23 cellular contexts compared by ENCODE assay signal in genomic region chr3:9866639-9867038, GRCh38. TPM values are rescaled to one million over a fixed set of nuclear protein-coding genes. Genes with fewer than 3 reads are reported as not detected.
DNase-seq lines count a peak whose midpoint lies in the region; ATAC-seq and TF ChIP-seq lines count a peak whose summit lies in the region.
"Had no signal": no experiment of that assay in that cellular context is flagged by ENCODE, and none has a peak within 500 bp of the region (broad histone marks: within the 10 kb centered on the region; RNA-seq: fewer than 3 reads in every experiment).

No MANE protein-coding gene starts in this region.

- H3K4me1 ChIP-seq in upper lobe of right lung = peaks cover 27% of the 10 kb centered on the region
- H3K4me1 ChIP-seq in A673 (ENCODE audit: insufficient read depth, low read length, poor library complexity, severe bottlenecking) = peaks cover 9% of the 10 kb centered on the region
- H3K4me1 ChIP-seq: parathyroid adenoma had no signal

- POLR2A ChIA-PET in A673 (lab: Charles Lee; ENCODE audit: low non-redundant PET) = no interaction called here

- TF ChIP-seq CTCF in fibroblast of mammary gland (conservative IDR thresholded peaks at IDR 0.05; ENCODE audit: control insufficient read depth, insufficient read depth, low read depth, low read length) (no peak), upper lobe of right lung (IDR thresholded peaks at IDR 0.05) (no peak), A673 (conservative IDR thresholded peaks at IDR 0.05; ENCODE audit: low read depth, low read length) (no peak)

- ATAC-seq in upper lobe of right lung (peak; percentile 70), GM21390 (IDR thresholded peaks at IDR 0.05; ENCODE audit: unreplicated experiment) (no peak)
- ATAC-seq: CD8-positive, alpha-beta T cell had no signal

- H3K9me3 ChIP-seq in upper lobe of right lung (no peaks in the 10 kb centered on the region), A673 (ENCODE audit: low read depth, low read length, poor library complexity, severe bottlenecking) (no peaks in the 10 kb centered on the region)
- H3K9me3 ChIP-seq: heart right ventricle had no signal

- H3K27ac ChIP-seq in upper lobe of right lung (no peak overlapping the region), A673 (ENCODE audit: low read depth, low read length, poor library complexity, severe bottlenecking) (no peak overlapping the region)
- H3K27ac ChIP-seq: brain microvascular endothelial cell, heart right ventricle, HL-60, parathyroid adenoma, skin epidermis had no signal

- DNase-seq in amniotic epithelial cell (ENCODE audit: low read depth) (peak; percentile 84), fibroblast of mammary gland (ENCODE audit: low read depth) (peak; percentile 77), posterior vena cava (ENCODE audit: low spot score) (peak; percentile 76), upper lobe of right lung (peak; percentile 77), A673 (ENCODE audit: low spot score) (no peak), cerebellar cortex (ENCODE audit: low spot score) (no peak), NCI-H2107 (lab: John Stamatoyannopoulos, UW) (no peak)
- DNase-seq: activated B cell treated with CpG ODN at 0.5 μM for 24 hours; activated CD4-positive, alpha-beta memory T cell treated with anti-CD3 and anti-CD28 coated beads, Interleukin-2, amount 10 ng/mL, durations not matched to agents 7 days and 5 days; brain microvascular endothelial cell; CD8-positive, alpha-beta T cell; heart right ventricle; MM.1S; naive B cell; NCI-H187 treated with DMSO at 0.1 percent for 48 hours; NK-92 treated with Interleukin-12 subunit alpha and Interleukin-12 subunit beta, amount 100 ng/mL, for 24 hours had no signal

- BruUV-seq in A673 (replicated peaks; lab: Mats Ljungman, UMichigan) = no TSS peak

- H3K36me3 ChIP-seq in upper lobe of right lung (no peaks in the 10 kb centered on the region), A673 (ENCODE audit: insufficient read depth, low read length, poor library complexity, severe bottlenecking) (no peaks in the 10 kb centered on the region)
- H3K36me3 ChIP-seq: brain microvascular endothelial cell, heart right ventricle had no signal

- H3K4me3 ChIP-seq in fibroblast of mammary gland (ENCODE audit: control insufficient read depth, low read depth, low read length) (no peak overlapping the region), upper lobe of right lung (no peak overlapping the region), A673 (ENCODE audit: low read depth, low read length, poor library complexity, severe bottlenecking) (no peak overlapping the region)
- H3K4me3 ChIP-seq: heart right ventricle, skin epidermis had no signal

- H3K27me3 ChIP-seq in upper lobe of right lung = no peaks in the 10 kb centered on the region
- no peaks in the 10 kb centered on the region for H3K27me3 ChIP-seq in A673 (replicated peaks; ENCODE audit: insufficient read depth, low read depth, low read length, poor library complexity)
- H3K27me3 ChIP-seq: brain microvascular endothelial cell, heart right ventricle had no signal

- intact Hi-C loops in posterior vena cava (cut with DNase I) (no loop called here), upper lobe of right lung (cut with DNase I) (no loop called here), A673 (cut with micrococcal nuclease; ENCODE audit: unreplicated experiment) (no loop called here)

- CTCF ChIA-PET in A673 (lab: Charles Lee) = no interaction called here

RNA-seq across cellular contexts. Expression of gene CIDEC, which starts 13.4 kb away (rescaled TPM):
- total RNA-seq in posterior vena cava (1 to 10 TPM; 1.2 to 2.9 TPM), upper lobe of right lung (not detected), A673 (2021) (not detected in 2 replicates)
- total RNA-seq: activated B cell treated with CpG ODN at 0.5 μM for 24 hours; activated CD4-positive, alpha-beta memory T cell treated with anti-CD3 and anti-CD28 coated beads, Interleukin-2, amount 10 ng/mL, durations not matched to agents 7 days and 5 days; CD8-positive, alpha-beta T cell; dermis microvascular lymphatic vessel endothelial cell; epithelial cell of proximal tubule; T-helper 2 cell treated with Interferon-gamma antibody and Interleukin-4, amounts not matched to agents 100 ng/mL and 5 ng/mL, for 36 hours had no signal

RNA-seq across cellular contexts. Expression of gene RPUSD3, which starts 22.8 kb away (rescaled TPM):
- total RNA-seq in posterior vena cava = 10 to 100 TPM; 18.2 to 20.0 TPM
- total RNA-seq in upper lobe of right lung = 27.7 TPM
- total RNA-seq in A673 (2021) = 46.9 and 67.2 TPM in 2 replicates

RNA-seq across cellular contexts. Expression of gene JAGN1, which starts 23.8 kb away (rescaled TPM):
- 10 to 100 TPM; 19.6 to 20.0 TPM for total RNA-seq in posterior vena cava
- total RNA-seq in upper lobe of right lung = 28.7 TPM
- 38.1 and 38.8 TPM in 2 replicates for total RNA-seq in A673 (2021)

RNA-seq across cellular contexts. Expression of gene IL17RE, which starts 36.0 kb away (rescaled TPM):
- total RNA-seq in posterior vena cava (1 to 10 TPM; 9.6 to 10.0 TPM), upper lobe of right lung (22.6 TPM), A673 (2021) (2.3 and 2.6 TPM in 2 replicates)

RNA-seq across cellular contexts. Expression of gene IL17RC, which starts 50.3 kb away (rescaled TPM):
- total RNA-seq in posterior vena cava (10 to 100 TPM; 31.9 to 41.1 TPM), upper lobe of right lung (26.9 TPM), A673 (2021) (9.3 and 15.2 TPM in 2 replicates)

Comparison
In these comparisons a context has a peak if more than half of its experiments do, and no peak if none do; other contexts are left out.
1. DNase-seq: peak in amniotic epithelial cell (single experiment), fibroblast of mammary gland (single experiment), posterior vena cava (single experiment) and upper lobe of right lung (single experiment); none in A673 (single experiment), cerebellar cortex (single experiment) and NCI-H2107 (single experiment).